ENCODE assay signal across 10 cellular contexts in genomic region chr18:51032193-51032592, GRCh38. TPM values are rescaled to one million over a fixed set of nuclear protein-coding genes. Genes with fewer than 3 reads are reported as not detected.
DNase-seq lines count a peak whose midpoint lies in the region; ATAC-seq, FAIRE-seq and TF ChIP-seq lines count a peak whose summit lies in the region.
"Had no signal": no experiment of that assay in that cellular context is flagged by ENCODE, and none has a peak within 500 bp of the region (broad histone marks: within the 10 kb centered on the region; RNA-seq: fewer than 3 reads in every experiment).

No MANE protein-coding gene starts in this region.

- TF ChIP-seq CTCF in kidney (IDR thresholded peaks at IDR 0.05; ENCODE audit: borderline replicate concordance, extremely low read depth, insufficient read depth) = no peak
- TF ChIP-seq CTCF in suprapubic skin (IDR thresholded peaks at IDR 0.05) = no peak

- TF ChIP-seq EP300 in suprapubic skin (IDR thresholded peaks at IDR 0.05) = no peak

- peaks cover 12 to 19% of the 10 kb centered on the region in 2 donors for H3K4me1 ChIP-seq in kidney (ENCODE audit: control insufficient read depth in 1 of 2, insufficient read depth in 1 of 2, low read depth in 1 of 2, low read length in 2 of 2)
- peaks cover 69% of the 10 kb centered on the region for H3K4me1 ChIP-seq in suprapubic skin
- H3K4me1 ChIP-seq: Caco-2 had no signal

- peaks cover 65% of the 10 kb centered on the region for H3K4me1 Mint-ChIP-seq in activated naive CD4-positive, alpha-beta T cell treated with anti-CD3 and anti-CD28 coated beads for 36 hours (ENCODE audit: low read depth)
- peaks cover 52% of the 10 kb centered on the region for H3K4me1 Mint-ChIP-seq in activated T-helper 2 cell treated with anti-CD3 and anti-CD28 coated beads, Interferon-gamma antibody, Interleukin-2, Interleukin-4, amounts not matched to agents 10 μg/mL and 5 μg/mL and 100 μg/mL, durations not matched to agents 14 hours and 24 hours and 36 hours (ENCODE audit: low read depth)

- H3K36me3 ChIP-seq in kidney (ENCODE audit: control insufficient read depth in 1 of 2, insufficient read depth in 2 of 2, low read length in 2 of 2) = no peaks in the 10 kb centered on the region
- no peaks in the 10 kb centered on the region for H3K36me3 ChIP-seq in suprapubic skin

- no peak for DNase-seq in activated naive CD4-positive, alpha-beta T cell treated with anti-CD3 and anti-CD28 coated beads for 36 hours
- DNase-seq in activated naive CD4-positive, alpha-beta T cell (lab: John Stamatoyannopoulos, UW) = no peak
- DNase-seq in activated T-helper 2 cell treated with anti-CD3 and anti-CD28 coated beads, Interferon-gamma antibody, Interleukin-2, Interleukin-4, amounts not matched to agents 10 μg/mL and 5 μg/mL and 100 μg/mL, durations not matched to agents 14 hours and 24 hours and 36 hours (ENCODE audit: low spot score) = no peak
- DNase-seq in kidney (no peak), suprapubic skin (ENCODE audit: low spot score in 2 of 2) (no peak), D341Med (ENCODE audit: low spot score) (no peak), NCI-H1092 (lab: John Stamatoyannopoulos, UW) (no peak)
- DNase-seq: Caco-2, caudate nucleus had no signal

- TF ChIP-seq POLR2A in suprapubic skin (IDR thresholded peaks at IDR 0.05) = no peak

- H3K4me3 Mint-ChIP-seq in activated naive CD4-positive, alpha-beta T cell treated with anti-CD3 and anti-CD28 coated beads for 36 hours = peak overlapping the region; percentile 98
- H3K4me3 Mint-ChIP-seq in activated T-helper 2 cell treated with anti-CD3 and anti-CD28 coated beads, Interferon-gamma antibody, Interleukin-2, Interleukin-4, amounts not matched to agents 10 μg/mL and 5 μg/mL and 100 μg/mL, durations not matched to agents 14 hours and 24 hours and 36 hours (ENCODE audit: low read depth) = peak overlapping the region; percentile 97

- H3K27ac ChIP-seq in kidney (ENCODE audit: low read depth in 2 of 2, low read length in 2 of 2) (no peak overlapping the region), suprapubic skin (no peak overlapping the region)

- no peak for FAIRE-seq in kidney (lab: Jason Lieb, UNC)

- H3K27ac Mint-ChIP-seq in activated naive CD4-positive, alpha-beta T cell treated with anti-CD3 and anti-CD28 coated beads for 36 hours = peak overlapping the region; percentile 3
- H3K27ac Mint-ChIP-seq in activated T-helper 2 cell treated with anti-CD3 and anti-CD28 coated beads, Interferon-gamma antibody, Interleukin-2, Interleukin-4, amounts not matched to agents 10 μg/mL and 5 μg/mL and 100 μg/mL, durations not matched to agents 14 hours and 24 hours and 36 hours = no peak overlapping the region

- ATAC-seq in GM18511 (IDR thresholded peaks at IDR 0.05; ENCODE audit: unreplicated experiment) = no peak

- no peaks in the 10 kb centered on the region for H3K9me3 Mint-ChIP-seq in activated naive CD4-positive, alpha-beta T cell treated with anti-CD3 and anti-CD28 coated beads for 36 hours
- no peaks in the 10 kb centered on the region for H3K9me3 Mint-ChIP-seq in activated T-helper 2 cell treated with anti-CD3 and anti-CD28 coated beads, Interferon-gamma antibody, Interleukin-2, Interleukin-4, amounts not matched to agents 10 μg/mL and 5 μg/mL and 100 μg/mL, durations not matched to agents 14 hours and 24 hours and 36 hours

- peak overlapping the region in 1 of 2 donors; percentile 35 for H3K9ac ChIP-seq in kidney (ENCODE audit: low read length in 2 of 2)

- H3K9me3 ChIP-seq in kidney (ENCODE audit: control insufficient read depth in 1 of 2, low read length in 2 of 2) (no peaks in the 10 kb centered on the region), suprapubic skin (no peaks in the 10 kb centered on the region)
- H3K9me3 ChIP-seq: Caco-2 had no signal

- H3K27me3 Mint-ChIP-seq in activated naive CD4-positive, alpha-beta T cell treated with anti-CD3 and anti-CD28 coated beads for 36 hours (ENCODE audit: low read depth) = no peaks in the 10 kb centered on the region
- no peaks in the 10 kb centered on the region for H3K27me3 Mint-ChIP-seq in activated T-helper 2 cell treated with anti-CD3 and anti-CD28 coated beads, Interferon-gamma antibody, Interleukin-2, Interleukin-4, amounts not matched to agents 10 μg/mL and 5 μg/mL and 100 μg/mL, durations not matched to agents 14 hours and 24 hours and 36 hours (ENCODE audit: low read depth)

- CTCF ChIA-PET in activated naive CD4-positive, alpha-beta T cell treated with anti-CD3 and anti-CD28 coated beads for 36 hours (lab: Charles Lee) = interaction anchor here (0.7 to 5.1 kb wide), 3 partner anchors 19 to 70 kb away, joined by 3 to 26 read pairs (median 3); no protein-coding TSS in a partner anchor

- H3K27me3 ChIP-seq in suprapubic skin = no peaks in the 10 kb centered on the region

- H3K4me3 ChIP-seq in kidney (ENCODE audit: low read length in 2 of 2) (peak overlapping the region; percentile 78 to 80), suprapubic skin (peak overlapping the region; percentile 85)

- intact Hi-C loops in activated naive CD4-positive, alpha-beta T cell treated with anti-CD3 and anti-CD28 coated beads for 36 hours (cut with micrococcal nuclease) = no loop called here
- intact Hi-C loops in activated T-helper 2 cell treated with anti-CD3 and anti-CD28 coated beads, Interferon-gamma antibody, Interleukin-2, Interleukin-4, amounts not matched to agents 10 μg/mL and 5 μg/mL and 100 μg/mL, durations not matched to agents 14 hours and 24 hours and 36 hours (cut with micrococcal nuclease) = loop anchor here (5.0 kb wide), 1 partner anchor 160 kb away; no protein-coding TSS in a partner anchor
- intact Hi-C loops in kidney (cut with DNase I) = no loop called here

- H3K36me3 Mint-ChIP-seq in activated naive CD4-positive, alpha-beta T cell treated with anti-CD3 and anti-CD28 coated beads for 36 hours (ENCODE audit: low read depth) = peaks cover 20% of the 10 kb centered on the region
- peaks cover 47% of the 10 kb centered on the region for H3K36me3 Mint-ChIP-seq in activated T-helper 2 cell treated with anti-CD3 and anti-CD28 coated beads, Interferon-gamma antibody, Interleukin-2, Interleukin-4, amounts not matched to agents 10 μg/mL and 5 μg/mL and 100 μg/mL, durations not matched to agents 14 hours and 24 hours and 36 hours (ENCODE audit: low read depth)

- 18% methylated on average over 5 of the region's 5 CpGs for WGBS in suprapubic skin

RNA-seq across cellular contexts. Expression of gene SMAD4, which starts 2.2 kb away (rescaled TPM):
- total RNA-seq in activated naive CD4-positive, alpha-beta T cell treated with anti-CD3 and anti-CD28 coated beads for 36 hours = 10 to 100 TPM; 72.0 to 75.1 TPM
- total RNA-seq in activated T-helper 2 cell treated with anti-CD3 and anti-CD28 coated beads, Interferon-gamma antibody, Interleukin-2, Interleukin-4, amounts not matched to agents 10 μg/mL and 5 μg/mL and 100 μg/mL, durations not matched to agents 14 hours and 24 hours and 36 hours = 73.0 and 77.1 TPM in 2 replicates
- total RNA-seq in kidney = 126 TPM
- 22.2 TPM for polyA plus RNA-seq in kidney (ENCODE audit: insufficient read depth, low read depth, low replicate concordance)
- total RNA-seq in suprapubic skin = 100 to 1,000 TPM in 2 of 4 donors, 10 to 100 TPM in 2; 58.9 to 112 (median 99.7) TPM
